In the genomic region with DNA sequence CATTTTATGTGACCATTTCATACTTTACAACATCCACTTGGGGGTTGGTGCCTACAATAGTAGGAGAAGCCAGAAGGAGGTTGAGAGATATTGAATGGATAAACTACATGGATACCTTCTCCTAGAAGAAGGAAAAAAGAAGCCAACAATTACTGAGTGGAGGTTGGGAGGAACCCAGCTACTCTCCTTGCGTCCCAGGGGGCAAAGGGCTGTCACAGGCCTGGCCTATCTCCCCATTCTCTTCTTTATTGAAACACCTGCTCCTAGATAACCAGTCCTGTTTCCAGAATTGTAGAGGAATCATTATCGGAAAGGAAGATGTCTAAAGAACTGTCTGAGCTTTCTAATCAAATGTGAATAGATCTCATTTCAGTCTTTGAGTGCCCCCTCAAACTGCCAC, we compare ENCODE assay signal across 18 cellular contexts.
DNase-seq lines count a peak whose midpoint lies in the region; ATAC-seq and TF ChIP-seq lines count a peak whose summit lies in the region.
"Had no signal": no experiment of that assay in that cellular context is flagged by ENCODE, and none has a peak within 500 bp of the region (broad histone marks: within the 10 kb centered on the region; RNA-seq: fewer than 3 reads in every experiment).

No MANE protein-coding gene starts in this region.

- H3K56ac ChIP-seq in H9 (ENCODE audit: insufficient read length, low read depth, low read length) = no peak overlapping the region

- H3K79me2 ChIP-seq in H9 (ENCODE audit: insufficient read depth, low read length) (peaks cover 2% of the 10 kb centered on the region; the same call in 1 of the 2 replicates), smooth muscle cell (ENCODE audit: low read depth) (no peaks in the 10 kb centered on the region)

- no peak overlapping the region for H2BK120ac ChIP-seq in H9 (ENCODE audit: low read depth, low read length, poor library complexity, severe bottlenecking)

- H2BK12ac ChIP-seq in H9 (ENCODE audit: insufficient read length, low read depth, low read length) = no peak overlapping the region

- TF ChIP-seq CTCF in H9 (conservative IDR thresholded peaks at IDR 0.05) (no peak), endodermal cell (conservative IDR thresholded peaks at IDR 0.05) (no peak), smooth muscle cell (IDR thresholded peaks at IDR 0.05; ENCODE audit: borderline replicate concordance, insufficient read depth, poor library complexity, severe bottlenecking) (no peak), upper lobe of left lung (IDR thresholded peaks at IDR 0.05) (no peak), coronary artery (IDR thresholded peaks at IDR 0.05) (no peak)

- DNase-seq in H9 = no peak
- DNase-seq in NCI-H69 (lab: John Stamatoyannopoulos, UW) = peak; percentile 56
- DNase-seq in endodermal cell = no peak
- no peak for DNase-seq in smooth muscle cell (lab: John Stamatoyannopoulos, UW; ENCODE audit: unreplicated experiment)
- DNase-seq in upper lobe of left lung = no peak
- DNase-seq in coronary artery (ENCODE audit: low spot score) = no peak
- DNase-seq: activated CD4-positive, alpha-beta T cell treated with anti-CD3 and anti-CD28 coated beads, Interleukin-2, amount 10 ng/mL, durations not matched to agents 24 days and 14 days; activated naive CD8-positive, alpha-beta T cell treated with anti-CD3 and anti-CD28 coated beads, Interleukin-2, amount 10 ng/mL, durations not matched to agents 7 days and 5 days; CD4-positive, alpha-beta T cell; effector memory CD4-positive, alpha-beta T cell; NCI-H187 treated with DMSO at 0.1 percent for 48 hours; NCI-H446 treated with DMSO at 0.1 percent for 48 hours had no signal

- no peak overlapping the region for H2BK15ac ChIP-seq in H9 (ENCODE audit: low read depth, low read length)

- H4K20me1 ChIP-seq in H9 (ENCODE audit: control insufficient read depth, insufficient read depth, insufficient read length) (no peaks in the 10 kb centered on the region), smooth muscle cell (ENCODE audit: low read depth) (no peaks in the 10 kb centered on the region)

- H3K36me3 Mint-ChIP-seq in H9 (ENCODE audit: insufficient read depth in 1 of 3, low read depth in 3 of 3) (no peaks in the 10 kb centered on the region), endodermal cell (ENCODE audit: low read depth) (peaks cover 3% of the 10 kb centered on the region)
- H3K36me3 Mint-ChIP-seq: activated naive CD8-positive, alpha-beta T cell treated with anti-CD3 and anti-CD28 coated beads, Interleukin-2, amount 10 ng/mL, durations not matched to agents 7 days and 5 days had no signal

- no peak overlapping the region for H2BK20ac ChIP-seq in H9 (ENCODE audit: low read depth, low read length, poor library complexity, severe bottlenecking)

- no peak overlapping the region for H3T11ph ChIP-seq in H9 (ENCODE audit: low read length)

- H3K79me1 ChIP-seq in H9 (ENCODE audit: insufficient read depth, low read depth, low read length, poor library complexity, severe bottlenecking) = no peaks in the 10 kb centered on the region

- H2AFZ ChIP-seq in H9 (ENCODE audit: low read length) (no peak overlapping the region), smooth muscle cell (ENCODE audit: low read depth) (peak overlapping the region; percentile 73)

- H3K27me3 ChIP-seq in H9 (ENCODE audit: insufficient read depth, low read length) = no peaks in the 10 kb centered on the region
- H3K27me3 ChIP-seq in endodermal cell (ENCODE audit: control insufficient read depth, insufficient read depth, low read length, poor library complexity, severe bottlenecking) = no peaks in the 10 kb centered on the region
- H3K27me3 ChIP-seq in smooth muscle cell (ENCODE audit: low read depth) = no peaks in the 10 kb centered on the region
- no peaks in the 10 kb centered on the region for H3K27me3 ChIP-seq in upper lobe of left lung
- H3K27me3 ChIP-seq: esophagus muscularis mucosa had no signal

- H3K4ac ChIP-seq in H9 (ENCODE audit: low read depth, low read length) = no peak overlapping the region

- no peaks in the 10 kb centered on the region for H3K36me3 ChIP-seq in endodermal cell (ENCODE audit: control insufficient read depth, insufficient read depth, low read length)
- H3K36me3 ChIP-seq in smooth muscle cell (ENCODE audit: low read depth) = no peaks in the 10 kb centered on the region
- H3K36me3 ChIP-seq in upper lobe of left lung = no peaks in the 10 kb centered on the region
- H3K36me3 ChIP-seq: esophagus muscularis mucosa, SJSA1 had no signal

- H3K18ac ChIP-seq in H9 (ENCODE audit: insufficient read length, low read depth, low read length) = no peak overlapping the region

- no peak overlapping the region for H4K5ac ChIP-seq in H9 (ENCODE audit: insufficient read length, low read depth, low read length)

- H2BK5ac ChIP-seq in H9 (ENCODE audit: insufficient read length, low read length) = no peak overlapping the region

- H3K4me2 ChIP-seq in H9 (ENCODE audit: insufficient read depth, insufficient read length, low read length) = no peak overlapping the region
- peak overlapping the region; percentile 67 for H3K4me2 ChIP-seq in smooth muscle cell

- no peaks in the 10 kb centered on the region for H3F3A ChIP-seq in smooth muscle cell (ENCODE audit: low read depth)

- H3K9me3 Mint-ChIP-seq in H9 (no peaks in the 10 kb centered on the region), endodermal cell (no peaks in the 10 kb centered on the region)
- H3K9me3 Mint-ChIP-seq: activated CD4-positive, alpha-beta T cell treated with anti-CD3 and anti-CD28 coated beads, Interleukin-2, amount 10 ng/mL, durations not matched to agents 24 days and 14 days; activated naive CD8-positive, alpha-beta T cell treated with anti-CD3 and anti-CD28 coated beads, Interleukin-2, amount 10 ng/mL, durations not matched to agents 7 days and 5 days; CD4-positive, alpha-beta T cell; stimulated activated naive CD8-positive, alpha-beta T cell treated with anti-CD3 and anti-CD28 coated beads, Interleukin-15, Interleukin-2, amounts not matched to agents 100 ng/mL and 50 ng/mL, for 24 hours; T-helper 1 cell treated with Interleukin-12 subunit alpha and Interleukin-12 subunit beta and Interleukin-4 antibody, amounts not matched to agents 30 μg/mL and 1 μg/mL, for 36 hours had no signal

- no peak for TF ChIP-seq POLR2A in upper lobe of left lung (IDR thresholded peaks at IDR 0.05)

- H4K91ac ChIP-seq in H9 (ENCODE audit: insufficient read length, low read depth, low read length) = no peak overlapping the region

- H3K27me3 Mint-ChIP-seq in H9 (ENCODE audit: low read depth) = no peaks in the 10 kb centered on the region
- no peaks in the 10 kb centered on the region for H3K27me3 Mint-ChIP-seq in endodermal cell (ENCODE audit: insufficient read depth)
- H3K27me3 Mint-ChIP-seq: CD4-positive, alpha-beta T cell had no signal

- peak overlapping the region; percentile 96 to 99 (median 97); a peak in 5 of 7 replicates for H3K27ac Mint-ChIP-seq in H9
- H3K27ac Mint-ChIP-seq in endodermal cell = peak overlapping the region; percentile 84
- H3K27ac Mint-ChIP-seq: activated CD4-positive, alpha-beta T cell treated with anti-CD3 and anti-CD28 coated beads, Interleukin-2, amount 10 ng/mL, durations not matched to agents 24 days and 14 days; activated naive CD8-positive, alpha-beta T cell treated with anti-CD3 and anti-CD28 coated beads, Interleukin-2, amount 10 ng/mL, durations not matched to agents 7 days and 5 days; CD4-positive, alpha-beta T cell; stimulated activated naive CD8-positive, alpha-beta T cell treated with anti-CD3 and anti-CD28 coated beads, Interleukin-15, Interleukin-2, amounts not matched to agents 100 ng/mL and 50 ng/mL, for 24 hours; T-helper 1 cell treated with Interleukin-12 subunit alpha and Interleukin-12 subunit beta and Interleukin-4 antibody, amounts not matched to agents 30 μg/mL and 1 μg/mL, for 36 hours had no signal

- H3K9ac ChIP-seq in H9 (ENCODE audit: extremely low read depth, insufficient read length, low read length) (no peak overlapping the region), endodermal cell (ENCODE audit: extremely low read depth, low read length, poor library complexity, severe bottlenecking) (no peak overlapping the region), smooth muscle cell (ENCODE audit: low read depth) (no peak overlapping the region)

- peak overlapping the region; percentile 80 for H3K27ac ChIP-seq in H9 (ENCODE audit: insufficient read length, low read depth, low read length)
- no peak overlapping the region for H3K27ac ChIP-seq in endodermal cell (ENCODE audit: low read depth, low read length)
- H3K27ac ChIP-seq in smooth muscle cell (ENCODE audit: low read depth) = peak overlapping the region; percentile 46
- H3K27ac ChIP-seq in upper lobe of left lung = no peak overlapping the region
- H3K27ac ChIP-seq in coronary artery = no peak overlapping the region
- H3K27ac ChIP-seq: esophagus muscularis mucosa, SJSA1 had no signal

- H2AK5ac ChIP-seq in H9 (ENCODE audit: insufficient read length, low read length) = no peak overlapping the region

- no CpG with 5 or more reads among the region's 2 CpGs for WGBS in H9 (ENCODE audit: extremely low coverage, insufficient read length, low lambda C conversion rate)
- 79 to 83% methylated on average over 1 to 2 of the region's 2 CpGs for whole genome bisulfite sequencing in endodermal cell (ENCODE audit: insufficient coverage in 1 of 2, insufficient read length in 1 of 2), 2 experiments
- WGBS in smooth muscle cell (ENCODE audit: low lambda C conversion rate) = 87% methylated on average over 2 of the region's 2 CpGs
- WGBS in upper lobe of left lung, 2 donors = 69 to 86% methylated on average over 2 of the region's 2 CpGs

- no peak for ATAC-seq in GM18867 (IDR thresholded peaks at IDR 0.05; ENCODE audit: unreplicated experiment)
- no peak for ATAC-seq in upper lobe of left lung (ENCODE audit: low FRiP score in 2 of 2)
- no peak for ATAC-seq in HG02840 (IDR thresholded peaks at IDR 0.05; ENCODE audit: low FRiP score, unreplicated experiment)

- H3K4me3 Mint-ChIP-seq in H9 = peak overlapping the region in 1 of 2 experiments; percentile 54; a peak in 3 of 5 replicates
- H3K4me3 Mint-ChIP-seq in endodermal cell = no peak overlapping the region
- H3K4me3 Mint-ChIP-seq: activated CD4-positive, alpha-beta T cell treated with anti-CD3 and anti-CD28 coated beads, Interleukin-2, amount 10 ng/mL, durations not matched to agents 24 days and 14 days; activated naive CD8-positive, alpha-beta T cell treated with anti-CD3 and anti-CD28 coated beads, Interleukin-2, amount 10 ng/mL, durations not matched to agents 7 days and 5 days; CD4-positive, alpha-beta T cell; stimulated activated naive CD8-positive, alpha-beta T cell treated with anti-CD3 and anti-CD28 coated beads, Interleukin-15, Interleukin-2, amounts not matched to agents 100 ng/mL and 50 ng/mL, for 24 hours; T-helper 1 cell treated with Interleukin-12 subunit alpha and Interleukin-12 subunit beta and Interleukin-4 antibody, amounts not matched to agents 30 μg/mL and 1 μg/mL, for 36 hours had no signal

- H3K4me1 Mint-ChIP-seq in H9 = peaks cover 68 to 74% of the 10 kb centered on the region in 2 experiments
- peaks cover 35% of the 10 kb centered on the region for H3K4me1 Mint-ChIP-seq in endodermal cell
- H3K4me1 Mint-ChIP-seq: activated CD4-positive, alpha-beta T cell treated with anti-CD3 and anti-CD28 coated beads, Interleukin-2, amount 10 ng/mL, durations not matched to agents 24 days and 14 days; activated naive CD8-positive, alpha-beta T cell treated with anti-CD3 and anti-CD28 coated beads, Interleukin-2, amount 10 ng/mL, durations not matched to agents 7 days and 5 days had no signal

- no peak overlapping the region for H4K8ac ChIP-seq in H9 (replicated peaks; ENCODE audit: insufficient read length, low read depth, low read length)

- TF ChIP-seq EP300 in upper lobe of left lung (IDR thresholded peaks at IDR 0.05) = no peak

- H3K14ac ChIP-seq in H9 (ENCODE audit: insufficient read depth, low read length) = no peak overlapping the region

- H3K4me3 ChIP-seq in endodermal cell (ENCODE audit: low read length) = no peak overlapping the region
- H3K4me3 ChIP-seq in smooth muscle cell = no peak overlapping the region
- no peak overlapping the region for H3K4me3 ChIP-seq in upper lobe of left lung
- no peak overlapping the region for H3K4me3 ChIP-seq in coronary artery
- H3K4me3 ChIP-seq: esophagus muscularis mucosa, SJSA1 had no signal

- H3K9me3 ChIP-seq in H9 (ENCODE audit: control insufficient read depth, low read depth, low read length) = no peaks in the 10 kb centered on the region
- no peaks in the 10 kb centered on the region for H3K9me3 ChIP-seq in endodermal cell (ENCODE audit: control insufficient read depth, low read length)
- H3K9me3 ChIP-seq in smooth muscle cell (replicated peaks; ENCODE audit: low read depth) = no peaks in the 10 kb centered on the region
- H3K9me3 ChIP-seq in upper lobe of left lung = no peaks in the 10 kb centered on the region
- H3K9me3 ChIP-seq: esophagus muscularis mucosa, SJSA1 had no signal

- H3K4me1 ChIP-seq in H9 (ENCODE audit: insufficient read depth, low read length) (peaks cover 19% of the 10 kb centered on the region; the same call in 1 of the 2 replicates), endodermal cell (ENCODE audit: control insufficient read depth, insufficient read depth, low read length) (no peaks in the 10 kb centered on the region), smooth muscle cell (ENCODE audit: low read depth) (peaks cover 10% of the 10 kb centered on the region), upper lobe of left lung (peaks cover 0 to 15% (median 5%) of the 10 kb centered on the region in 4 donors)
- H3K4me1 ChIP-seq: esophagus muscularis mucosa, SJSA1 had no signal

- H3K23me2 ChIP-seq in H9 (ENCODE audit: insufficient read length, low read depth, low read length, poor library complexity, severe bottlenecking) = no peaks in the 10 kb centered on the region

- no peak overlapping the region for H3K23ac ChIP-seq in H9 (ENCODE audit: insufficient read length, low read depth, low read length)

Comparison
In these comparisons a context has a peak if more than half of its experiments do, and no peak if none do; other contexts are left out.
1. H3K27ac ChIP-seq: peak in H9 (single experiment) and smooth muscle cell (single experiment); none in endodermal cell (single experiment), upper lobe of left lung (0 of 4) and coronary artery (0 of 2).